ENCODE assay signal across 1 cellular context in the genomic region with DNA sequence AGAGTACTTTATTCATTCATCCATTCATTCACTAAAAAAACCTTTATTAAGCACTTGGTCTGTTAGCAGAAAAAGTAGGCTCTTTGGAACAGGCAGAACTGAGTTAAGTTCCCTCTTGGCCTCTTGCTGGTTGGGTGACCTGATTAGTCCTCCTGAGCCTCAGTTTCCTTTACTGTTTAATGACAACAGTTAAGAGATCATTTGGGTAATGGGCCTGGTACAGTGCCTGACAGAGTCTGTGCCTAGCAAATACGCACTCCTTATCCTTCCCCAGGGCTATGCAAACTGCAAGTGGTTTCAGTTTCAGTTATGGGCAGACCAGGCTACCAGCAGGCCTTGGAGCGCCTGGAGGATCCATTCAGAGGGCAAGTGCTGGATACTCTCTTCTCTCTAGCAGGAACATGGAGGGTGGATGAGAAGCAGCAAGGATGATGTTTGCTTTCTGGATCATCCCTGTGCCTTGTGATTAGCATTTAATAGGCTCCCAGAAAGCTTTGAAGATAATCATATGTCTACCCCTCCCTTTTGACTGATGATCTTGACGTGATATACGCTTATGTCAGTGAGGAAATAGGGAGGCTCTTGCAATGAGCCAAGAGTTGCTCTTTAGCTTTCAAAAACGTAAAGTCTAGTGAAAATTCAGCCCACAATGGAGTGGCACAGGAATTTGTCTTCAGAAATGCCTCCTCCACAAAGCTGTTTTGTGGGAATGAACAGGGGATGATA.
TF ChIP-seq lines count a peak whose summit lies in the region.

No MANE protein-coding gene starts in this region.

TF ChIP-seq in HepG2, 621 proteins besides CTCF, POLR2A, EP300 and RAD21:
- TF ChIP-seq E2F2 (CRISPR knock-in tag; IDR thresholded peaks at IDR 0.05; ENCODE audit: borderline replicate concordance) (no peak), ETV5 (CRISPR knock-in tag; IDR thresholded peaks at IDR 0.05; ENCODE audit: borderline replicate concordance) (no peak), ZMYM3 (CRISPR knock-in tag; IDR thresholded peaks at IDR 0.05) (peak; percentile 45; the same call in 1 of the 2 replicates)
- TF ChIP-seq, protein P1, sequence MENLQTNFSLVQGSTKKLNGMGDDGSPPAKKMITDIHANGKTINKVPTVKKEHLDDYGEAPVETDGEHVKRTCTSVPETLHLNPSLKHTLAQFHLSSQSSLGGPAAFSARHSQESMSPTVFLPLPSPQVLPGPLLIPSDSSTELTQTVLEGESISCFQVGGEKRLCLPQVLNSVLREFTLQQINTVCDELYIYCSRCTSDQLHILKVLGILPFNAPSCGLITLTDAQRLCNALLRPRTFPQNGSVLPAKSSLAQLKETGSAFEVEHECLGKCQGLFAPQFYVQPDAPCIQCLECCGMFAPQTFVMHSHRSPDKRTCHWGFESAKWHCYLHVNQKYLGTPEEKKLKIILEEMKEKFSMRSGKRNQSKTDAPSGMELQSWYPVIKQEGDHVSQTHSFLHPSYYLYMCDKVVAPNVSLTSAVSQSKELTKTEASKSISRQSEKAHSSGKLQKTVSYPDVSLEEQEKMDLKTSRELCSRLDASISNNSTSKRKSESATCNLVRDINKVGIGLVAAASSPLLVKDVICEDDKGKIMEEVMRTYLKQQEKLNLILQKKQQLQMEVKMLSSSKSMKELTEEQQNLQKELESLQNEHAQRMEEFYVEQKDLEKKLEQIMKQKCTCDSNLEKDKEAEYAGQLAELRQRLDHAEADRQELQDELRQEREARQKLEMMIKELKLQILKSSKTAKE (CRISPR knock-in tag; IDR thresholded peaks at IDR 0.05; ENCODE audit: borderline replicate concordance): no peak
- TF ChIP-seq, protein P2, sequence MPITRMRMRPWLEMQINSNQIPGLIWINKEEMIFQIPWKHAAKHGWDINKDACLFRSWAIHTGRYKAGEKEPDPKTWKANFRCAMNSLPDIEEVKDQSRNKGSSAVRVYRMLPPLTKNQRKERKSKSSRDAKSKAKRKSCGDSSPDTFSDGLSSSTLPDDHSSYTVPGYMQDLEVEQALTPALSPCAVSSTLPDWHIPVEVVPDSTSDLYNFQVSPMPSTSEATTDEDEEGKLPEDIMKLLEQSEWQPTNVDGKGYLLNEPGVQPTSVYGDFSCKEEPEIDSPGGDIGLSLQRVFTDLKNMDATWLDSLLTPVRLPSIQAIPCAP (CRISPR knock-in tag; IDR thresholded peaks at IDR 0.05; ENCODE audit: low read depth): 0 out of 2 replicates have a peak, but pooled peaks have one; percentile 59
